13 cellular contexts compared by ENCODE assay signal in genomic region chr4:185261971-185262370, GRCh38.
"Had no signal": no experiment of that assay in that cellular context is flagged by ENCODE, and none has a peak within 500 bp of the region (broad histone marks: within the 10 kb centered on the region; RNA-seq: fewer than 3 reads in every experiment).

No MANE protein-coding gene starts in this region.

- ATAC-seq: activated T-cell treated with anti-CD3 and anti-CD28 coated beads, Interleukin-2, amount 50 U/mL, for 4 hours; natural killer cell had no signal

- H3K9me3 ChIP-seq: colonic mucosa, testis, upper lobe of left lung had no signal

- H3K27ac ChIP-seq: colonic mucosa, testis, upper lobe of left lung had no signal

- DNase-seq: activated CD4-positive, alpha-beta T cell treated with anti-CD3 and anti-CD28 coated beads, Interleukin-2, amount 50 U/mL, for 1 hour; activated CD8-positive, alpha-beta memory T cell treated with anti-CD3 and anti-CD28 coated beads, Interleukin-2, amount 50 U/mL, for 4 hours; activated naive CD4-positive, alpha-beta T cell treated with anti-CD3 and anti-CD28 coated beads for 36 hours; activated T-cell treated with anti-CD3 and anti-CD28 coated beads, Interleukin-2, amount 50 U/mL, for 4 hours; central memory CD4-positive, alpha-beta T cell; colonic mucosa; effector CD4-positive, alpha-beta T cell; immature natural killer cell; natural killer cell; occipital lobe; stimulated activated CD4-positive, alpha-beta T cell treated with anti-CD3 and anti-CD28 coated beads, Interleukin-2, amount 100 ng/mL, for 24 hours; testis; upper lobe of left lung had no signal

- H3K4me3 ChIP-seq: colonic mucosa, testis, upper lobe of left lung had no signal

- H3K36me3 ChIP-seq: colonic mucosa had no signal

- H3K27me3 ChIP-seq: colonic mucosa, testis, upper lobe of left lung had no signal
